ENCODE assay signal across 3 cellular contexts in the genomic region with DNA sequence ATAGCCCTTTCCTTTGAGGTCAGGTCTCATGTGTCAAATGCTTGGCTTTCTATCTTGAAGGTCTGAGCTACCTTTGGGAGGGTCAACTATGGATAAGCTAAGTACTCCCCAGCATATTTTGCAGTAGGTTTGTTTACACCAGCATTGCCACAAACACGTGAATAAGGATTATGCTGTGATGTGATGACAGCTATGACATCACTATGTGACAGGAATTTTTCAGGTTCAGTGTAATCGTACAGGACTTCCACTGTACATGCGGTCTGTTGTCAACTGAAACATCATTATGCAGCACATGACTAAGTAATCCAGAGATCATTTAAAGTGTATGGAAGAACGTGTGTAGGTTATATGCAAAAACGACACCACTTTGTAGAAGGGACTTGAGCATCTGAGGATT.
A peak's percentile ranks its signal among the peaks of the same experiment; 100 is the strongest.
TF ChIP-seq lines count a peak whose summit lies in the region.

No MANE protein-coding gene starts in this region.

TF ChIP-seq in HEK293, 187 proteins besides CTCF, POLR2A, EP300 and RAD21 (continued from another document and continues in another):
- TF ChIP-seq, protein P1, sequence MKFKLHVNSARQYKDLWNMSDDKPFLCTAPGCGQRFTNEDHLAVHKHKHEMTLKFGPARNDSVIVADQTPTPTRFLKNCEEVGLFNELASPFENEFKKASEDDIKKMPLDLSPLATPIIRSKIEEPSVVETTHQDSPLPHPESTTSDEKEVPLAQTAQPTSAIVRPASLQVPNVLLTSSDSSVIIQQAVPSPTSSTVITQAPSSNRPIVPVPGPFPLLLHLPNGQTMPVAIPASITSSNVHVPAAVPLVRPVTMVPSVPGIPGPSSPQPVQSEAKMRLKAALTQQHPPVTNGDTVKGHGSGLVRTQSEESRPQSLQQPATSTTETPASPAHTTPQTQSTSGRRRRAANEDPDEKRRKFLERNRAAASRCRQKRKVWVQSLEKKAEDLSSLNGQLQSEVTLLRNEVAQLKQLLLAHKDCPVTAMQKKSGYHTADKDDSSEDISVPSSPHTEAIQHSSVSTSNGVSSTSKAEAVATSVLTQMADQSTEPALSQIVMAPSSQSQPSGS (tag by site-specific recombination; IDR thresholded peaks at IDR 0.05; ENCODE audit: low read depth): peak; percentile 58
- TF ChIP-seq, protein P2, sequence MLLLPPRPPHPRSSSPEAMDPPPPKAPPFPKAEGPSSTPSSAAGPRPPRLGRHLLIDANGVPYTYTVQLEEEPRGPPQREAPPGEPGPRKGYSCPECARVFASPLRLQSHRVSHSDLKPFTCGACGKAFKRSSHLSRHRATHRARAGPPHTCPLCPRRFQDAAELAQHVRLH (tag by site-specific recombination; IDR thresholded peaks at IDR 0.05): no peak
- TF ChIP-seq, protein P3, sequence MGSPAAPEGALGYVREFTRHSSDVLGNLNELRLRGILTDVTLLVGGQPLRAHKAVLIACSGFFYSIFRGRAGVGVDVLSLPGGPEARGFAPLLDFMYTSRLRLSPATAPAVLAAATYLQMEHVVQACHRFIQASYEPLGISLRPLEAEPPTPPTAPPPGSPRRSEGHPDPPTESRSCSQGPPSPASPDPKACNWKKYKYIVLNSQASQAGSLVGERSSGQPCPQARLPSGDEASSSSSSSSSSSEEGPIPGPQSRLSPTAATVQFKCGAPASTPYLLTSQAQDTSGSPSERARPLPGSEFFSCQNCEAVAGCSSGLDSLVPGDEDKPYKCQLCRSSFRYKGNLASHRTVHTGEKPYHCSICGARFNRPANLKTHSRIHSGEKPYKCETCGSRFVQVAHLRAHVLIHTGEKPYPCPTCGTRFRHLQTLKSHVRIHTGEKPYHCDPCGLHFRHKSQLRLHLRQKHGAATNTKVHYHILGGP (tag by site-specific recombination; IDR thresholded peaks at IDR 0.05): no peak
- TF ChIP-seq, protein P4, sequence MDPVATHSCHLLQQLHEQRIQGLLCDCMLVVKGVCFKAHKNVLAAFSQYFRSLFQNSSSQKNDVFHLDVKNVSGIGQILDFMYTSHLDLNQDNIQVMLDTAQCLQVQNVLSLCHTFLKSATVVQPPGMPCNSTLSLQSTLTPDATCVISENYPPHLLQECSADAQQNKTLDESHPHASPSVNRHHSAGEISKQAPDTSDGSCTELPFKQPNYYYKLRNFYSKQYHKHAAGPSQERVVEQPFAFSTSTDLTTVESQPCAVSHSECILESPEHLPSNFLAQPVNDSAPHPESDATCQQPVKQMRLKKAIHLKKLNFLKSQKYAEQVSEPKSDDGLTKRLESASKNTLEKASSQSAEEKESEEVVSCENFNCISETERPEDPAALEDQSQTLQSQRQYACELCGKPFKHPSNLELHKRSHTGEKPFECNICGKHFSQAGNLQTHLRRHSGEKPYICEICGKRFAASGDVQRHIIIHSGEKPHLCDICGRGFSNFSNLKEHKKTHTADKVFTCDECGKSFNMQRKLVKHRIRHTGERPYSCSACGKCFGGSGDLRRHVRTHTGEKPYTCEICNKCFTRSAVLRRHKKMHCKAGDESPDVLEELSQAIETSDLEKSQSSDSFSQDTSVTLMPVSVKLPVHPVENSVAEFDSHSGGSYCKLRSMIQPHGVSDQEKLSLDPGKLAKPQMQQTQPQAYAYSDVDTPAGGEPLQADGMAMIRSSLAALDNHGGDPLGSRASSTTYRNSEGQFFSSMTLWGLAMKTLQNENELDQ (tag by site-specific recombination; IDR thresholded peaks at IDR 0.05; ENCODE audit: low read depth): no peak

TF ChIP-seq in GM12878, 131 proteins besides CTCF, POLR2A, EP300 and RAD21 (continued from another document):
- TF ChIP-seq, protein P5, sequence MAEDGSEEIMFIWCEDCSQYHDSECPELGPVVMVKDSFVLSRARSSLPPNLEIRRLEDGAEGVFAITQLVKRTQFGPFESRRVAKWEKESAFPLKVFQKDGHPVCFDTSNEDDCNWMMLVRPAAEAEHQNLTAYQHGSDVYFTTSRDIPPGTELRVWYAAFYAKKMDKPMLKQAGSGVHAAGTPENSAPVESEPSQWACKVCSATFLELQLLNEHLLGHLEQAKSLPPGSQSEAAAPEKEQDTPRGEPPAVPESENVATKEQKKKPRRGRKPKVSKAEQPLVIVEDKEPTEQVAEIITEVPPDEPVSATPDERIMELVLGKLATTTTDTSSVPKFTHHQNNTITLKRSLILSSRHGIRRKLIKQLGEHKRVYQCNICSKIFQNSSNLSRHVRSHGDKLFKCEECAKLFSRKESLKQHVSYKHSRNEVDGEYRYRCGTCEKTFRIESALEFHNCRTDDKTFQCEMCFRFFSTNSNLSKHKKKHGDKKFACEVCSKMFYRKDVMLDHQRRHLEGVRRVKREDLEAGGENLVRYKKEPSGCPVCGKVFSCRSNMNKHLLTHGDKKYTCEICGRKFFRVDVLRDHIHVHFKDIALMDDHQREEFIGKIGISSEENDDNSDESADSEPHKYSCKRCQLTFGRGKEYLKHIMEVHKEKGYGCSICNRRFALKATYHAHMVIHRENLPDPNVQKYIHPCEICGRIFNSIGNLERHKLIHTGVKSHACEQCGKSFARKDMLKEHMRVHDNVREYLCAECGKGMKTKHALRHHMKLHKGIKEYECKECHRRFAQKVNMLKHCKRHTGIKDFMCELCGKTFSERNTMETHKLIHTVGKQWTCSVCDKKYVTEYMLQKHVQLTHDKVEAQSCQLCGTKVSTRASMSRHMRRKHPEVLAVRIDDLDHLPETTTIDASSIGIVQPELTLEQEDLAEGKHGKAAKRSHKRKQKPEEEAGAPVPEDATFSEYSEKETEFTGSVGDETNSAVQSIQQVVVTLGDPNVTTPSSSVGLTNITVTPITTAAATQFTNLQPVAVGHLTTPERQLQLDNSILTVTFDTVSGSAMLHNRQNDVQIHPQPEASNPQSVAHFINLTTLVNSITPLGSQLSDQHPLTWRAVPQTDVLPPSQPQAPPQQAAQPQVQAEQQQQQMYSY (CRISPR knock-in tag; IDR thresholded peaks at IDR 0.05): no peak
- TF ChIP-seq, protein P6, sequence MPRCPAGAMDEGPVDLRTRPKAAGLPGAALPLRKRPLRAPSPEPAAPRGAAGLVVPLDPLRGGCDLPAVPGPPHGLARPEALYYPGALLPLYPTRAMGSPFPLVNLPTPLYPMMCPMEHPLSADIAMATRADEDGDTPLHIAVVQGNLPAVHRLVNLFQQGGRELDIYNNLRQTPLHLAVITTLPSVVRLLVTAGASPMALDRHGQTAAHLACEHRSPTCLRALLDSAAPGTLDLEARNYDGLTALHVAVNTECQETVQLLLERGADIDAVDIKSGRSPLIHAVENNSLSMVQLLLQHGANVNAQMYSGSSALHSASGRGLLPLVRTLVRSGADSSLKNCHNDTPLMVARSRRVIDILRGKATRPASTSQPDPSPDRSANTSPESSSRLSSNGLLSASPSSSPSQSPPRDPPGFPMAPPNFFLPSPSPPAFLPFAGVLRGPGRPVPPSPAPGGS (IDR thresholded peaks at IDR 0.05; ENCODE audit: borderline replicate concordance, insufficient read depth, low read depth, low read length, poor library complexity, severe bottlenecking): no peak
- TF ChIP-seq KLF5 (IDR thresholded peaks at IDR 0.05; ENCODE audit: partially characterized antibody) (no peak), BACH1 (IDR thresholded peaks at IDR 0.05; ENCODE audit: borderline replicate concordance) (no peak), RFX5 (IDR thresholded peaks at IDR 0.05; ENCODE audit: low read depth, low read length) (no peak), SP1 (IDR thresholded peaks at IDR 0.05; ENCODE audit: low read depth, low read length) (no peak), BRCA1 (IDR thresholded peaks at IDR 0.05; ENCODE audit: low read depth, low read length) (no peak)
- TF ChIP-seq, protein P7, sequence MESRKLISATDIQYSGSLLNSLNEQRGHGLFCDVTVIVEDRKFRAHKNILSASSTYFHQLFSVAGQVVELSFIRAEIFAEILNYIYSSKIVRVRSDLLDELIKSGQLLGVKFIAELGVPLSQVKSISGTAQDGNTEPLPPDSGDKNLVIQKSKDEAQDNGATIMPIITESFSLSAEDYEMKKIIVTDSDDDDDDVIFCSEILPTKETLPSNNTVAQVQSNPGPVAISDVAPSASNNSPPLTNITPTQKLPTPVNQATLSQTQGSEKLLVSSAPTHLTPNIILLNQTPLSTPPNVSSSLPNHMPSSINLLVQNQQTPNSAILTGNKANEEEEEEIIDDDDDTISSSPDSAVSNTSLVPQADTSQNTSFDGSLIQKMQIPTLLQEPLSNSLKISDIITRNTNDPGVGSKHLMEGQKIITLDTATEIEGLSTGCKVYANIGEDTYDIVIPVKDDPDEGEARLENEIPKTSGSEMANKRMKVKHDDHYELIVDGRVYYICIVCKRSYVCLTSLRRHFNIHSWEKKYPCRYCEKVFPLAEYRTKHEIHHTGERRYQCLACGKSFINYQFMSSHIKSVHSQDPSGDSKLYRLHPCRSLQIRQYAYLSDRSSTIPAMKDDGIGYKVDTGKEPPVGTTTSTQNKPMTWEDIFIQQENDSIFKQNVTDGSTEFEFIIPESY (IDR thresholded peaks at IDR 0.05): no peak
- TF ChIP-seq, protein P8, sequence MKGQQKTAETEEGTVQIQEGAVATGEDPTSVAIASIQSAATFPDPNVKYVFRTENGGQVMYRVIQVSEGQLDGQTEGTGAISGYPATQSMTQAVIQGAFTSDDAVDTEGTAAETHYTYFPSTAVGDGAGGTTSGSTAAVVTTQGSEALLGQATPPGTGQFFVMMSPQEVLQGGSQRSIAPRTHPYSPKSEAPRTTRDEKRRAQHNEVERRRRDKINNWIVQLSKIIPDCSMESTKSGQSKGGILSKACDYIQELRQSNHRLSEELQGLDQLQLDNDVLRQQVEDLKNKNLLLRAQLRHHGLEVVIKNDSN (IDR thresholded peaks at IDR 0.05; ENCODE audit: borderline replicate concordance, extremely low read length, insufficient read depth, low read depth, low read length): no peak

TF ChIP-seq in neural cell, 6 proteins besides CTCF, POLR2A, EP300 and RAD21 (continued from another document):
- TF ChIP-seq, protein P9, sequence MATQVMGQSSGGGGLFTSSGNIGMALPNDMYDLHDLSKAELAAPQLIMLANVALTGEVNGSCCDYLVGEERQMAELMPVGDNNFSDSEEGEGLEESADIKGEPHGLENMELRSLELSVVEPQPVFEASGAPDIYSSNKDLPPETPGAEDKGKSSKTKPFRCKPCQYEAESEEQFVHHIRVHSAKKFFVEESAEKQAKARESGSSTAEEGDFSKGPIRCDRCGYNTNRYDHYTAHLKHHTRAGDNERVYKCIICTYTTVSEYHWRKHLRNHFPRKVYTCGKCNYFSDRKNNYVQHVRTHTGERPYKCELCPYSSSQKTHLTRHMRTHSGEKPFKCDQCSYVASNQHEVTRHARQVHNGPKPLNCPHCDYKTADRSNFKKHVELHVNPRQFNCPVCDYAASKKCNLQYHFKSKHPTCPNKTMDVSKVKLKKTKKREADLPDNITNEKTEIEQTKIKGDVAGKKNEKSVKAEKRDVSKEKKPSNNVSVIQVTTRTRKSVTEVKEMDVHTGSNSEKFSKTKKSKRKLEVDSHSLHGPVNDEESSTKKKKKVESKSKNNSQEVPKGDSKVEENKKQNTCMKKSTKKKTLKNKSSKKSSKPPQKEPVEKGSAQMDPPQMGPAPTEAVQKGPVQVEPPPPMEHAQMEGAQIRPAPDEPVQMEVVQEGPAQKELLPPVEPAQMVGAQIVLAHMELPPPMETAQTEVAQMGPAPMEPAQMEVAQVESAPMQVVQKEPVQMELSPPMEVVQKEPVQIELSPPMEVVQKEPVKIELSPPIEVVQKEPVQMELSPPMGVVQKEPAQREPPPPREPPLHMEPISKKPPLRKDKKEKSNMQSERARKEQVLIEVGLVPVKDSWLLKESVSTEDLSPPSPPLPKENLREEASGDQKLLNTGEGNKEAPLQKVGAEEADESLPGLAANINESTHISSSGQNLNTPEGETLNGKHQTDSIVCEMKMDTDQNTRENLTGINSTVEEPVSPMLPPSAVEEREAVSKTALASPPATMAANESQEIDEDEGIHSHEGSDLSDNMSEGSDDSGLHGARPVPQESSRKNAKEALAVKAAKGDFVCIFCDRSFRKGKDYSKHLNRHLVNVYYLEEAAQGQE (IDR thresholded peaks at IDR 0.05; ENCODE audit: borderline replicate concordance): no peak
- TF ChIP-seq EZH2 (IDR thresholded peaks at IDR 0.05; ENCODE audit: borderline replicate concordance, insufficient read depth, low read length, poor library complexity, severe bottlenecking) (no peak), POLR2AphosphoS5 (IDR thresholded peaks at IDR 0.05) (no peak), MXI1 (conservative IDR thresholded peaks at IDR 0.05; ENCODE audit: poor library complexity, severe bottlenecking) (no peak)
